23 cellular contexts compared by ENCODE assay signal in the genomic region with DNA sequence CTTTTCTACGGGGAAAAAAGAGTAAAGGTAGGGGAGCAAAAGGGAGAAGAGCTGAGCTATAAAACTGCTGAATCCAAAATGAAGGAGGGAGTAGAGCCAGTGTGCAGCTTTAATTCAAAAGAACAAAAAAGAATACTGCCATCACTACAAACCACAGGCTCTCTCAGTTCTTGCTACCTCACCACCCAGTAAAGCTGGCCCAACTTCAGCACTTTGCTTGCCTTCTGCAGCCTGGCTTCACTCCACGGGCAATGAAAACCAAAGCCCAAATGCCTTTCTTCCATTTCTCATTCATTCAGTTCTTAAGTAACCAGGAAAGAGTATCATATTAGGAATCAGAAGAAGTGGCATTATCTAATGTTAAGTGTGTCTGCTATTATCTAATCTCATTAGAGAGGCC.
"Had no signal": no experiment of that assay in that cellular context is flagged by ENCODE, and none has a peak within 500 bp of the region (broad histone marks: within the 10 kb centered on the region; RNA-seq: fewer than 3 reads in every experiment).

No MANE protein-coding gene starts in this region.

- H2AFZ ChIP-seq: neural progenitor cell had no signal

- H3K36me3 ChIP-seq: esophagus muscularis mucosa, gastroesophageal sphincter, heart right ventricle, left lung, neural progenitor cell, prostate gland, sigmoid colon, spleen, tibial artery had no signal

- H3K4me3 Mint-ChIP-seq: naive thymus-derived CD4-positive, alpha-beta T cell; nephron; neural progenitor cell; stimulated activated memory B cell treated with anti-CD40 and anti-IgM and Interleukin-4, amounts not matched to agents 10 μg/mL and 1 μg/mL and 100 μg/mL, for 72 hours; type B pancreatic cell had no signal

- H3K27ac Mint-ChIP-seq: naive thymus-derived CD4-positive, alpha-beta T cell; neural progenitor cell; stimulated activated memory B cell treated with anti-CD40 and anti-IgM and Interleukin-4, amounts not matched to agents 10 μg/mL and 1 μg/mL and 100 μg/mL, for 72 hours; type B pancreatic cell had no signal

- H3K4me2 ChIP-seq: neural progenitor cell had no signal

- H3K9me3 Mint-ChIP-seq: stimulated activated memory B cell treated with anti-CD40 and anti-IgM and Interleukin-4, amounts not matched to agents 10 μg/mL and 1 μg/mL and 100 μg/mL, for 72 hours had no signal

- H3K36me3 Mint-ChIP-seq: naive thymus-derived CD4-positive, alpha-beta T cell; neural progenitor cell; stimulated activated memory B cell treated with anti-CD40 and anti-IgM and Interleukin-4, amounts not matched to agents 10 μg/mL and 1 μg/mL and 100 μg/mL, for 72 hours; type B pancreatic cell had no signal

- DNase-seq: effector memory CD4-positive, alpha-beta T cell; foreskin keratinocyte; heart right ventricle; hippocampal formation; left lung; mesenchymal stem cell; midbrain; naive thymus-derived CD4-positive, alpha-beta T cell; sigmoid colon; spleen; stimulated activated CD4-positive, alpha-beta T cell treated with anti-CD3 and anti-CD28 coated beads, Interleukin-4, amount 100 ng/mL, for 4 hours; stimulated activated naive CD8-positive, alpha-beta T cell treated with anti-CD3 and anti-CD28 coated beads, Interleukin-15, Interleukin-2, amounts not matched to agents 100 U/mL and 50 U/mL, for 24 hours; substantia nigra; testis had no signal

- H3K4me3 ChIP-seq: esophagus muscularis mucosa, gastroesophageal sphincter, heart right ventricle, left lung, neural progenitor cell, prostate gland, sigmoid colon, skin epidermis, spleen, testis, tibial artery had no signal

- H3K27ac ChIP-seq: esophagus muscularis mucosa, foreskin keratinocyte, gastroesophageal sphincter, left lung, neural progenitor cell, prostate gland, sigmoid colon, skin epidermis, spleen, testis had no signal

- ATAC-seq: foreskin keratinocyte; left lung; naive thymus-derived CD4-positive, alpha-beta T cell; stimulated activated memory B cell treated with anti-CD40 and anti-IgM and Interleukin-4, amounts not matched to agents 10 μg/mL and 1 μg/mL and 100 μg/mL, for 72 hours; stimulated activated naive CD8-positive, alpha-beta T cell treated with anti-CD3 and anti-CD28 coated beads, Interleukin-15, Interleukin-2, amounts not matched to agents 100 U/mL and 50 U/mL, for 24 hours had no signal

- H3K9me3 ChIP-seq: esophagus muscularis mucosa, gastroesophageal sphincter, heart right ventricle, left lung, prostate gland, sigmoid colon, spleen, testis, tibial artery had no signal

- H3K9ac ChIP-seq: neural progenitor cell had no signal

- H3K27me3 ChIP-seq: esophagus muscularis mucosa, foreskin keratinocyte, gastroesophageal sphincter, left lung, neural progenitor cell, sigmoid colon, testis, tibial artery had no signal

- H3K4me1 ChIP-seq: esophagus muscularis mucosa, left lung, prostate gland, spleen, testis had no signal

- H3K4me1 Mint-ChIP-seq: stimulated activated memory B cell treated with anti-CD40 and anti-IgM and Interleukin-4, amounts not matched to agents 10 μg/mL and 1 μg/mL and 100 μg/mL, for 72 hours had no signal
